16 cellular contexts compared by ENCODE assay signal in the genomic region with DNA sequence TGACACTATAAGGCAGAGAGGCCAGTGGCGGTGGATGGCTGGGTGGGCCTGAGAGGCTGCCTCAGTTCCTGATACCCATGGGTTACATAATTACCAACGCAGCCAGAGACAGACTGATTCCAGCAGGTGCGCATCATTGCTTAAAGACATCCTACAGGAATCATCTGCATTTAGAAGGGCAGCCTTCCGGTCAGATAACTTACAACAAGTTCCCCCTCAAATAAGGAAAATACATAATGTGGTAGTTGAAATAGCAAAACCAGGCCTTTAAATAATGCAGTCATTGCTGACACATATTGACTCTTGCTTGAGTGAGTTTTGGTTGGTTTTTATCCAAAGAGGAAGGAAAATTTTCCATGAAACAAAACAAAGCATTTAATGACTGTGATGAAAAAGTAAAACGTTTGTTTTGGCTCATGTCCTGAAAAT.
DNase-seq lines count a peak whose midpoint lies in the region; ATAC-seq and TF ChIP-seq lines count a peak whose summit lies in the region.
"Had no signal": no experiment of that assay in that cellular context is flagged by ENCODE, and none has a peak within 500 bp of the region (broad histone marks: within the 10 kb centered on the region; RNA-seq: fewer than 3 reads in every experiment).

No MANE protein-coding gene starts in this region.

- no peak overlapping the region for H3K27ac ChIP-seq in mammary epithelial cell (ENCODE audit: insufficient read depth, low read depth, low read length)
- H3K27ac ChIP-seq in aorta (ENCODE audit: low read depth in 1 of 2, low read length in 2 of 2): no peak overlapping the region
- no peak overlapping the region for H3K27ac ChIP-seq in colonic mucosa
- H3K27ac ChIP-seq: SK-N-MC had no signal

- in situ Hi-C loops in mammary epithelial cell (cut with MboI; ENCODE audit: low sequenced_read_pairs in 2 of 2): no loop called here

- no TSS peak for BruUV-seq in mammary epithelial cell (replicated peaks; lab: Mats Ljungman, UMichigan)

- DNase-seq in LHCN-M2 (ENCODE audit: low read depth) (peak; percentile 11), mammary epithelial cell (peak; percentile 32), fibroblast of the aortic adventitia (ENCODE audit: low read depth) (peak; percentile 6), stromal cell of bone marrow (ENCODE audit: low read depth) (peak; percentile 60), aorta (no peak), colonic mucosa (no peak)
- DNase-seq in activated effector memory CD4-positive, alpha-beta T cell treated with anti-CD3 and anti-CD28 coated beads, Interleukin-2, amount 50 U/mL, for 16 hours: no peak
- DNase-seq: CD4-positive, alpha-beta T cell; H9; IMR-90; NCI-H146; NCI-H2081 treated with DMSO at 0.1 percent for 48 hours; NCI-H524 treated with DMSO at 0.1 percent for 48 hours; NK-92 treated with Interleukin-12 subunit alpha and Interleukin-12 subunit beta, amount 100 ng/mL, for 24 hours; OCI-M1 had no signal

- H3K9me3 ChIP-seq in mammary epithelial cell (replicated peaks; ENCODE audit: insufficient read depth, low read length): no peaks in the 10 kb centered on the region
- no peaks in the 10 kb centered on the region for H3K9me3 ChIP-seq in aorta (ENCODE audit: control insufficient read depth, low read length)
- H3K9me3 ChIP-seq in colonic mucosa: no peaks in the 10 kb centered on the region

- dilution Hi-C loops in mammary epithelial cell (cut with HindIII; ENCODE audit: low sequenced_read_pairs): no loop called here

- intact Hi-C loops in mammary epithelial cell (cut with micrococcal nuclease): loop anchor here (5.0 kb wide), 1 partner anchor 95 kb away; no protein-coding TSS in a partner anchor
- intact Hi-C loops in aorta (cut with DNase I): no loop called here
- intact Hi-C loops in colonic mucosa (cut with DNase I): no loop called here

- H3K4me3 ChIP-seq in mammary epithelial cell (replicated peaks in 1 of 3; ENCODE audit: insufficient read depth in 1 of 3, low read depth in 2 of 3, low read length in 3 of 3) (no peak overlapping the region), fibroblast of the aortic adventitia (ENCODE audit: low read depth, low read length) (no peak overlapping the region), aorta (ENCODE audit: low read length in 2 of 2) (no peak overlapping the region), colonic mucosa (no peak overlapping the region)
- H3K4me3 ChIP-seq: SK-N-MC had no signal

- H3K79me2 ChIP-seq in mammary epithelial cell (ENCODE audit: insufficient read depth, low read length): no peaks in the 10 kb centered on the region

- H3K36me3 ChIP-seq in mammary epithelial cell (ENCODE audit: insufficient read depth, low read length): no peaks in the 10 kb centered on the region
- H3K36me3 ChIP-seq in aorta (ENCODE audit: control insufficient read depth in 1 of 2, insufficient read depth in 2 of 2, low read length in 1 of 2): no peaks in the 10 kb centered on the region
- no peaks in the 10 kb centered on the region for H3K36me3 ChIP-seq in colonic mucosa

- CTCF ChIA-PET in mammary epithelial cell (lab: Charles Lee; ENCODE audit: low non-redundant PET): no interaction called here

- H3K4me1 ChIP-seq in mammary epithelial cell (ENCODE audit: insufficient read depth, low read length) (peaks cover 20% of the 10 kb centered on the region), aorta (ENCODE audit: control insufficient read depth in 1 of 2, insufficient read depth in 2 of 2, low read length in 2 of 2) (peaks cover 0 to 4% of the 10 kb centered on the region in 2 donors), colonic mucosa (no peaks in the 10 kb centered on the region)

- no peaks in the 10 kb centered on the region for H4K20me1 ChIP-seq in mammary epithelial cell (ENCODE audit: insufficient read depth, low read length)

- no peak overlapping the region for H2AFZ ChIP-seq in mammary epithelial cell (ENCODE audit: low read depth, low read length)

- WGBS in mammary epithelial cell (ENCODE audit: low coverage, missing lambda C conversion rate): 77% methylated on average over 5 of the region's 5 CpGs
- WGBS in aorta, 2 donors: 51 to 57% methylated on average over 5 of the region's 5 CpGs

- H3K4me2 ChIP-seq in mammary epithelial cell (ENCODE audit: insufficient read depth, low read depth, low read length): no peak overlapping the region

- no peak overlapping the region for H3K9ac ChIP-seq in mammary epithelial cell (ENCODE audit: insufficient read depth, low read length)
- no peak overlapping the region for H3K9ac ChIP-seq in colonic mucosa (ENCODE audit: low read depth in 2 of 2, low read length in 2 of 2)

- TF ChIP-seq CTCF in mammary epithelial cell (conservative IDR thresholded peaks at IDR 0.05 in 1 of 2, IDR thresholded peaks at IDR 0.05 in 1 of 2; ENCODE audit: extremely low read depth in 1 of 2, insufficient read depth in 1 of 2, low read depth in 1 of 2, low read length in 2 of 2) (no peak), fibroblast of the aortic adventitia (IDR thresholded peaks at IDR 0.05; ENCODE audit: insufficient read depth, low read length) (no peak), colonic mucosa (IDR thresholded peaks at IDR 0.05) (no peak)

- H3K27me3 ChIP-seq in mammary epithelial cell (ENCODE audit: insufficient read depth, low read length) (no peaks in the 10 kb centered on the region), aorta (ENCODE audit: control insufficient read depth in 1 of 2, insufficient read depth in 2 of 2, low read length in 1 of 2) (no peaks in the 10 kb centered on the region), colonic mucosa (no peaks in the 10 kb centered on the region)

- ATAC-seq in aorta (ENCODE audit: low FRiP score): no peak

Comparison
In these comparisons a context has a peak if more than half of its experiments do, and no peak if none do; other contexts are left out.
1. DNase-seq: peak in LHCN-M2 (single experiment), mammary epithelial cell (single experiment), fibroblast of the aortic adventitia (single experiment) and stromal cell of bone marrow (single experiment); none in aorta (0 of 2), colonic mucosa (single experiment) and activated effector memory CD4-positive, alpha-beta T cell treated with anti-CD3 and anti-CD28 coated beads, Interleukin-2, amount 50 U/mL, for 16 hours (single experiment).